ENCODE assay signal across 25 cellular contexts in genomic region chr17:17372856-17373520, GRCh38.
"Had no signal": no experiment of that assay in that cellular context is flagged by ENCODE, and none has a peak within 500 bp of the region (broad histone marks: within the 10 kb centered on the region; RNA-seq: fewer than 3 reads in every experiment).

No MANE protein-coding gene starts in this region.

- H3K36me3 ChIP-seq: brain microvascular endothelial cell, esophagus squamous epithelium, gastroesophageal sphincter had no signal

- H3K4me1 ChIP-seq: gastroesophageal sphincter had no signal

- H3K4me3 Mint-ChIP-seq: activated CD4-positive, alpha-beta T cell treated with anti-CD3 and anti-CD28 coated beads for 36 hours; activated CD4-positive, alpha-beta T cell treated with anti-CD3 and anti-CD28 coated beads, Interleukin-2, amount 10 ng/mL, durations not matched to agents 24 days and 14 days; activated CD8-positive, alpha-beta T cell treated with anti-CD3 and anti-CD28 coated beads for 36 hours; activated naive CD4-positive, alpha-beta T cell treated with anti-CD3 and anti-CD28 coated beads, Interleukin-2, amount 10 ng/mL, durations not matched to agents 7 days and 5 days; activated naive CD8-positive, alpha-beta T cell treated with anti-CD3 and anti-CD28 coated beads, Interleukin-2, amount 10 ng/mL, durations not matched to agents 7 days and 5 days; activated T-helper 1 cell treated with anti-CD3 and anti-CD28 coated beads, Interleukin-12 subunit alpha, Interleukin-12 subunit beta, Interleukin-2, Interleukin-4 antibody, amounts not matched to agents 30 ng/mL and 10 ng/mL and 1 ng/mL, durations not matched to agents 14 hours and 24 hours and 36 hours; central memory CD8-positive, alpha-beta T cell had no signal

- DNase-seq: activated CD4-positive, alpha-beta T cell treated with anti-CD3 and anti-CD28 coated beads for 36 hours; activated CD4-positive, alpha-beta T cell treated with anti-CD3 and anti-CD28 coated beads, Interleukin-2, amount 10 ng/mL, durations not matched to agents 24 days and 14 days; activated CD4-positive, CD25-positive, alpha-beta regulatory T cell; activated CD4-positive, CD25-positive, alpha-beta regulatory T cell treated with anti-CD3 and anti-CD28 coated beads, Interleukin-2, amount 50 U/mL, for 72 hours; activated CD8-positive, alpha-beta memory T cell treated with anti-CD3 and anti-CD28 coated beads for 24 hours; activated CD8-positive, alpha-beta T cell treated with anti-CD3 and anti-CD28 coated beads for 36 hours; activated effector memory CD4-positive, alpha-beta T cell treated with anti-CD3 and anti-CD28 coated beads, Interleukin-2, amount 50 U/mL, for 16 hours; activated naive CD4-positive, alpha-beta T cell treated with anti-CD3 and anti-CD28 coated beads, Interleukin-2, amount 10 ng/mL, durations not matched to agents 7 days and 5 days; activated naive CD8-positive, alpha-beta T cell treated with anti-CD3 and anti-CD28 coated beads, Interleukin-2, amount 10 ng/mL, durations not matched to agents 7 days and 5 days; activated T-cell treated with anti-CD3 and anti-CD28 coated beads, Interleukin-2, amount 50 U/mL, for 1 hour; activated T-cell treated with anti-CD3 and anti-CD28 coated beads, Interleukin-2, amount 50 U/mL, for 48 hours; brain microvascular endothelial cell; cortex of kidney; dermis blood vessel endothelial cell; effector CD8-positive, alpha-beta T cell; esophagus squamous epithelium; foreskin melanocyte; head of caudate nucleus; T-helper 2 cell had no signal

- ATAC-seq: activated CD4-positive, alpha-beta T cell treated with anti-CD3 and anti-CD28 coated beads for 36 hours; activated CD8-positive, alpha-beta T cell treated with anti-CD3 and anti-CD28 coated beads for 36 hours; activated naive CD4-positive, alpha-beta T cell treated with anti-CD3 and anti-CD28 coated beads, Interleukin-2, amount 50 U/mL, for 72 hours; gastroesophageal sphincter had no signal

- H3K9me3 Mint-ChIP-seq: activated CD4-positive, alpha-beta T cell treated with anti-CD3 and anti-CD28 coated beads, Interleukin-2, amount 10 ng/mL, durations not matched to agents 24 days and 14 days; activated CD8-positive, alpha-beta T cell treated with anti-CD3 and anti-CD28 coated beads for 36 hours; activated naive CD4-positive, alpha-beta T cell treated with anti-CD3 and anti-CD28 coated beads, Interleukin-2, amount 10 ng/mL, durations not matched to agents 7 days and 5 days; activated naive CD4-positive, alpha-beta T cell treated with anti-CD3 and anti-CD28 coated beads, Interleukin-2, amount 50 U/mL, for 72 hours; activated naive CD8-positive, alpha-beta T cell treated with anti-CD3 and anti-CD28 coated beads, Interleukin-2, amount 10 ng/mL, durations not matched to agents 7 days and 5 days; activated T-helper 1 cell treated with anti-CD3 and anti-CD28 coated beads, Interleukin-12 subunit alpha, Interleukin-12 subunit beta, Interleukin-2, Interleukin-4 antibody, amounts not matched to agents 30 ng/mL and 10 ng/mL and 1 ng/mL, durations not matched to agents 14 hours and 24 hours and 36 hours; activated T-helper 2 cell treated with anti-CD3 and anti-CD28 coated beads, Interferon-gamma antibody, Interleukin-2, Interleukin-4, amounts not matched to agents 10 μg/mL and 5 μg/mL and 100 μg/mL, durations not matched to agents 14 hours and 24 hours and 36 hours; central memory CD8-positive, alpha-beta T cell had no signal

- H3K4me1 Mint-ChIP-seq: activated CD4-positive, alpha-beta T cell treated with anti-CD3 and anti-CD28 coated beads, Interleukin-2, amount 10 ng/mL, durations not matched to agents 24 days and 14 days; activated naive CD4-positive, alpha-beta T cell treated with anti-CD3 and anti-CD28 coated beads, Interleukin-2, amount 10 ng/mL, durations not matched to agents 7 days and 5 days; activated naive CD8-positive, alpha-beta T cell treated with anti-CD3 and anti-CD28 coated beads, Interleukin-2, amount 10 ng/mL, durations not matched to agents 7 days and 5 days; central memory CD8-positive, alpha-beta T cell had no signal

- H3K27me3 ChIP-seq: brain microvascular endothelial cell, esophagus squamous epithelium had no signal

- H3K27ac ChIP-seq: brain microvascular endothelial cell, epithelial cell of prostate, esophagus squamous epithelium, gastroesophageal sphincter had no signal

- H3K9me3 ChIP-seq: esophagus squamous epithelium, gastroesophageal sphincter had no signal

- H3K4me3 ChIP-seq: esophagus squamous epithelium, gastroesophageal sphincter had no signal

- H3K36me3 Mint-ChIP-seq: activated naive CD4-positive, alpha-beta T cell treated with anti-CD3 and anti-CD28 coated beads, Interleukin-2, amount 10 ng/mL, durations not matched to agents 7 days and 5 days; activated naive CD4-positive, alpha-beta T cell treated with anti-CD3 and anti-CD28 coated beads, Interleukin-2, amount 50 U/mL, for 72 hours; activated naive CD8-positive, alpha-beta T cell treated with anti-CD3 and anti-CD28 coated beads, Interleukin-2, amount 10 ng/mL, durations not matched to agents 7 days and 5 days had no signal

- H3K27me3 Mint-ChIP-seq: activated CD4-positive, alpha-beta T cell treated with anti-CD3 and anti-CD28 coated beads for 36 hours; activated CD8-positive, alpha-beta T cell treated with anti-CD3 and anti-CD28 coated beads for 36 hours; central memory CD8-positive, alpha-beta T cell had no signal

- H3K27ac Mint-ChIP-seq: activated CD4-positive, alpha-beta T cell treated with anti-CD3 and anti-CD28 coated beads for 36 hours; activated CD4-positive, alpha-beta T cell treated with anti-CD3 and anti-CD28 coated beads, Interleukin-2, amount 10 ng/mL, durations not matched to agents 24 days and 14 days; activated CD8-positive, alpha-beta T cell treated with anti-CD3 and anti-CD28 coated beads for 36 hours; activated naive CD4-positive, alpha-beta T cell treated with anti-CD3 and anti-CD28 coated beads, Interleukin-2, amount 10 ng/mL, durations not matched to agents 7 days and 5 days; activated naive CD4-positive, alpha-beta T cell treated with anti-CD3 and anti-CD28 coated beads, Interleukin-2, amount 50 U/mL, for 72 hours; activated naive CD8-positive, alpha-beta T cell treated with anti-CD3 and anti-CD28 coated beads, Interleukin-2, amount 10 ng/mL, durations not matched to agents 7 days and 5 days; activated T-helper 1 cell treated with anti-CD3 and anti-CD28 coated beads, Interleukin-12 subunit alpha, Interleukin-12 subunit beta, Interleukin-2, Interleukin-4 antibody, amounts not matched to agents 30 ng/mL and 10 ng/mL and 1 ng/mL, durations not matched to agents 14 hours and 24 hours and 36 hours; activated T-helper 2 cell treated with anti-CD3 and anti-CD28 coated beads, Interferon-gamma antibody, Interleukin-2, Interleukin-4, amounts not matched to agents 10 μg/mL and 5 μg/mL and 100 μg/mL, durations not matched to agents 14 hours and 24 hours and 36 hours had no signal
